15 cellular contexts compared by ENCODE assay signal in the genomic region with DNA sequence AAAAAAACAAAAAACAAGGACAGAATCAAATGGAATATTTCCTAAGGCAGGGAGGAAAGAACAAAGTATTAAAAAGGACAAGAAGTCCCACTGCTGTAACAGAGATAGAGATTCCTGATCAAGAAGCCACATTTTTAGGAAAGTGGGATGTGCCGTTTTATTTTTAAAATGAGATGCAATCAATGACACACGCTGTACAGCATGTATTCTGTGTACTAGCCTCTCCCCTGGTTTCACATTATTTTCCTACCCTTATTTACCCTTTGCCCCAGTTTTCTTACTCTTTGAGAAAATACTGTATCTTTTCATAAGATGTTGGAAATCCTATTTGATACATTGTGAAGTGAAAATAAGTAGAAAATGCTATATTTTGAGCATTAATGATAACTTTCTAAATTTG. TPM values are rescaled to one million over a fixed set of nuclear protein-coding genes. Genes with fewer than 3 reads are reported as not detected.
DNase-seq lines count a peak whose midpoint lies in the region; ATAC-seq and TF ChIP-seq lines count a peak whose summit lies in the region.
"Had no signal": no experiment of that assay in that cellular context is flagged by ENCODE, and none has a peak within 500 bp of the region (broad histone marks: within the 10 kb centered on the region; RNA-seq: fewer than 3 reads in every experiment).

No MANE protein-coding gene starts in this region.

- H3K4me1 ChIP-seq in ACC112 (ENCODE audit: control insufficient read depth, insufficient read depth, low read length, unreplicated experiment) (no peaks in the 10 kb centered on the region), esophagus squamous epithelium (no peaks in the 10 kb centered on the region), left ventricle myocardium inferior (peaks cover 29% of the 10 kb centered on the region)
- H3K4me1 ChIP-seq: Caco-2 had no signal

- DNase-seq in esophagus squamous epithelium (lab: John Stamatoyannopoulos, UW) = no peak
- DNase-seq in left ventricle myocardium inferior = no peak
- DNase-seq in sciatic nerve (ENCODE audit: low spot score) = no peak
- DNase-seq in NCI-H2227 (lab: John Stamatoyannopoulos, UW; ENCODE audit: unreplicated experiment) = no peak
- DNase-seq in endothelial cell (ENCODE audit: low spot score) = no peak
- no peak for DNase-seq in NCI-H2029 treated with DMSO at 0.1 percent for 48 hours (lab: John Stamatoyannopoulos, UW)
- no peak for DNase-seq in NOMO-1 treated with DMSO at 0.1 percent for 48 hours (lab: John Stamatoyannopoulos, UW; ENCODE audit: unreplicated experiment)
- DNase-seq: 8988T, Caco-2, H7, MG63, NCI-H1105, NCI-H187 had no signal

- H3K36me3 ChIP-seq in ACC112 (ENCODE audit: insufficient read depth, low read length) (peaks cover 4% of the 10 kb centered on the region; the same call in 1 of the 2 replicates), esophagus squamous epithelium (no peaks in the 10 kb centered on the region), left ventricle myocardium inferior (no peaks in the 10 kb centered on the region)
- H3K36me3 ChIP-seq: MG63 had no signal

- H3K9me3 Mint-ChIP-seq in endothelial cell (ENCODE audit: unreplicated experiment) = no peaks in the 10 kb centered on the region

- intact Hi-C loops in esophagus squamous epithelium (cut with DNase I) (no loop called here), left ventricle myocardium inferior (cut with micrococcal nuclease) (no loop called here), sciatic nerve (cut with DNase I) (loop anchor here (10.0 kb wide), 1 partner anchor 585 kb away; no protein-coding TSS in a partner anchor)

- H3K27ac Mint-ChIP-seq in endothelial cell (ENCODE audit: unreplicated experiment) = no peak overlapping the region

- H3K27me3 Mint-ChIP-seq in endothelial cell (ENCODE audit: unreplicated experiment) = no peaks in the 10 kb centered on the region

- TF ChIP-seq POLR2A in esophagus squamous epithelium (IDR thresholded peaks at IDR 0.05) = no peak

- peak overlapping the region; percentile 1 for H2AFZ ChIP-seq in ACC112 (ENCODE audit: low read length, unreplicated experiment)

- H3K79me2 ChIP-seq in ACC112 (ENCODE audit: control insufficient read depth, insufficient read depth, low read length, unreplicated experiment) = no peaks in the 10 kb centered on the region

- H3K4me1 Mint-ChIP-seq in endothelial cell (ENCODE audit: unreplicated experiment) = no peaks in the 10 kb centered on the region

- H3K27ac ChIP-seq in ACC112 (ENCODE audit: low read depth, low read length) (no peak overlapping the region), esophagus squamous epithelium (peak overlapping the region in 3 of 4 donors; percentile 51 to 70 (median 65)), left ventricle myocardium inferior (replicated peaks) (peak overlapping the region; percentile 88)
- H3K27ac ChIP-seq: C4-2B had no signal

- H3K4me3 Mint-ChIP-seq in endothelial cell (ENCODE audit: unreplicated experiment) = no peak overlapping the region

- TF ChIP-seq CTCF in esophagus squamous epithelium (IDR thresholded peaks at IDR 0.05) = no peak
- TF ChIP-seq CTCF in left ventricle myocardium inferior (IDR thresholded peaks at IDR 0.05; ENCODE audit: borderline replicate concordance) = no peak
- TF ChIP-seq CTCF in endothelial cell (IDR thresholded peaks at IDR 0.05; ENCODE audit: unreplicated experiment) = no peak

- peak overlapping the region; percentile 42 for H3K4me3 ChIP-seq in ACC112 (ENCODE audit: low read depth, low read length)
- no peak overlapping the region for H3K4me3 ChIP-seq in esophagus squamous epithelium
- peak overlapping the region; percentile 39 for H3K4me3 ChIP-seq in left ventricle myocardium inferior
- H3K4me3 ChIP-seq: MG63 had no signal

- WGBS in esophagus squamous epithelium, 2 donors = 70 to 74% methylated on average over 2 of the region's 2 CpGs

- peak; percentile 22 for ATAC-seq in sciatic nerve

- H3K27me3 ChIP-seq in ACC112 (ENCODE audit: insufficient read depth, low read length) (no peaks in the 10 kb centered on the region), esophagus squamous epithelium (no peaks in the 10 kb centered on the region), left ventricle myocardium inferior (ENCODE audit: low read depth) (no peaks in the 10 kb centered on the region)
- H3K27me3 ChIP-seq: MG63 had no signal

- H3K9me3 ChIP-seq in esophagus squamous epithelium = peaks cover 0 to 12% (median 4%) of the 10 kb centered on the region in 3 donors
- H3K9me3 ChIP-seq in left ventricle myocardium inferior (replicated peaks) = peaks cover 12% of the 10 kb centered on the region
- H3K9me3 ChIP-seq: Caco-2 had no signal

- no peaks in the 10 kb centered on the region for H3K36me3 Mint-ChIP-seq in endothelial cell (ENCODE audit: low read depth, unreplicated experiment)

RNA-seq across cellular contexts. Expression of a gene that starts 45.8 kb away (rescaled TPM):
- total RNA-seq in esophagus squamous epithelium (10 to 100 TPM in 2 of 4 donors, 1 to 10 TPM in 2; 3.6 to 14.5 (median 9.9) TPM), left ventricle myocardium inferior (12.8 TPM), sciatic nerve (14.1 TPM), endothelial cell (ENCODE audit: unreplicated experiment) (20.4 TPM)

Comparison
In these comparisons a context has a peak if more than half of its experiments do, and no peak if none do; other contexts are left out.
1. H3K4me3 ChIP-seq: peak in ACC112 (single experiment) and left ventricle myocardium inferior (single experiment); none in esophagus squamous epithelium (0 of 4).